ENCODE assay signal across 1 cellular context in the genomic region with DNA sequence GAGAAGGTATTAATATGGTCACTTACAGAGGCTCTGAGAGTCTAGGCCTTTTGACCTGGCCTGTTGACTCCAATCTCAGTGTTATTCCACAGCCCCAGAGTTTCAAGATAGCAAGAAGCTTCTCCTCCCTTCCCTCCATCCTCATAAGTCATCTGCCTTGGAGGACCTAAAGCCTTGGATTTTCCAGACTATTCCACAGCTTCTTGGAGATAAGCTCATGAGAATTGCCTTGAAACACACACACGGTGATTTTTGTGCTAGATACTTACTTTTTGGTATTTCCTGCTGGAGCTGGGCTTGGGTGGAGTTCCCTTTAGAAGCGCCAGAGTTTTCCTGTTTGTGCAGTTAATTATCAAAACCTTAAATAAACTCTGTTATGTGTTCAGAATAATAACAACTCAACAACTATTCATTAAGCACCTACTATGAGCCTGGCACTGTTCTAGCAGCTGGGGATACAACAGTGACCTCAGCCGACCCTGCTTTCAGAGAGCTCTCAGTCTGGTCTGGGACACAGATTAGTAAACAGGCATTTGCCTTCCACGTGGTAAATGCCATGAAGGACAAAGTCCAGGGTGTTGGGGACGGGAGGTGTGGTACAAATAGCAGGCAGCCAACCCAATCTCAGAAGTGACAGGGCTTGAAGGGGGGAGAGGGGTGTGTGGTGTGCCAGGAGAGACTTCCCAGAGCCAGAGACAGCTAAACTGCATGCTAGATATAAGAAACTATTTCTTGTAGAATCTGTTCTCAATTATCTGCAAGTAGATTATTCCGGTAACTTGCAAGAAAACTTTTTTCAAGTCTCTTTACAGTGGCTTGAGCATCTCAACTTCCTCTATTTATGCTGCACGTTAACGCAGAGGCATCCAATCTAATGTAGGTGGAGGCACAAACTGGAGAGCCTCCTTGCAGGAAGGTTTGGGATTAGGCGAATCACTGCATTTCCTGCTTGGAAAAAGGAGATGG.
TF ChIP-seq lines count a peak whose summit lies in the region.

No MANE protein-coding gene starts in this region.

TF ChIP-seq in HepG2, 621 proteins besides CTCF, POLR2A, EP300 and RAD21 (continued from another document and continues in another):
- TF ChIP-seq, protein P1, sequence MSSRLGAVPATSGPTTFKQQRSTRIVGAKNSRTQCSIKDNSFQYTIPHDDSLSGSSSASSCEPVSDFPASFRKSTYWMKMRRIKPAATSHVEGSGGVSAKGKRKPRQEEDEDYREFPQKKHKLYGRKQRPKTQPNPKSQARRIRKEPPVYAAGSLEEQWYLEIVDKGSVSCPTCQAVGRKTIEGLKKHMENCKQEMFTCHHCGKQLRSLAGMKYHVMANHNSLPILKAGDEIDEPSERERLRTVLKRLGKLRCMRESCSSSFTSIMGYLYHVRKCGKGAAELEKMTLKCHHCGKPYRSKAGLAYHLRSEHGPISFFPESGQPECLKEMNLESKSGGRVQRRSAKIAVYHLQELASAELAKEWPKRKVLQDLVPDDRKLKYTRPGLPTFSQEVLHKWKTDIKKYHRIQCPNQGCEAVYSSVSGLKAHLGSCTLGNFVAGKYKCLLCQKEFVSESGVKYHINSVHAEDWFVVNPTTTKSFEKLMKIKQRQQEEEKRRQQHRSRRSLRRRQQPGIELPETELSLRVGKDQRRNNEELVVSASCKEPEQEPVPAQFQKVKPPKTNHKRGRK (CRISPR knock-in tag; IDR thresholded peaks at IDR 0.05): no peak
- TF ChIP-seq CAMTA2 (CRISPR knock-in tag; IDR thresholded peaks at IDR 0.05; ENCODE audit: borderline replicate concordance) (no peak), PHF8 (CRISPR knock-in tag; IDR thresholded peaks at IDR 0.05) (no peak; the same call in 1 of the 2 replicates), PPARG (CRISPR knock-in tag; conservative IDR thresholded peaks at IDR 0.05) (peak; percentile 54), BHLHE40 (IDR thresholded peaks at IDR 0.05; ENCODE audit: low read length) (peak; percentile 47), ONECUT2 (CRISPR knock-in tag; IDR thresholded peaks at IDR 0.05) (no peak), ZNF562 (CRISPR knock-in tag; IDR thresholded peaks at IDR 0.05; ENCODE audit: borderline replicate concordance) (no peak), SP4 (CRISPR knock-in tag; IDR thresholded peaks at IDR 0.05) (no peak), MEIS1 (CRISPR knock-in tag; IDR thresholded peaks at IDR 0.05; ENCODE audit: borderline replicate concordance) (peak; percentile 74; the same call in 1 of the 2 replicates), ZNF383 (CRISPR knock-in tag; IDR thresholded peaks at IDR 0.05; ENCODE audit: borderline replicate concordance) (no peak), SOX5 (CRISPR knock-in tag; IDR thresholded peaks at IDR 0.05; ENCODE audit: borderline replicate concordance) (peak; percentile 84; the same call in 1 of the 2 replicates), SCMH1 (CRISPR knock-in tag; IDR thresholded peaks at IDR 0.05; ENCODE audit: borderline replicate concordance) (no peak), RARA (CRISPR knock-in tag; IDR thresholded peaks at IDR 0.05) (peak; percentile 91), PAWR (CRISPR knock-in tag; IDR thresholded peaks at IDR 0.05; ENCODE audit: borderline replicate concordance) (no peak), ZNF605 (CRISPR knock-in tag; IDR thresholded peaks at IDR 0.05) (peak; percentile 86), RXRA (CRISPR knock-in tag; IDR thresholded peaks at IDR 0.05) (peak; percentile 98), GLI4 (CRISPR knock-in tag; IDR thresholded peaks at IDR 0.05; ENCODE audit: borderline replicate concordance) (no peak), GATA4 (IDR thresholded peaks at IDR 0.05; ENCODE audit: borderline replicate concordance, low read depth) (no peak), PCBP2 (optimal IDR thresholded peaks at IDR 0.05; ENCODE audit: low read depth, low read length, poor library complexity, severe bottlenecking) (no peak), ZNF124 (CRISPR knock-in tag; IDR thresholded peaks at IDR 0.05) (peak; percentile 86; the same call in 1 of the 2 replicates), GABPA (IDR thresholded peaks at IDR 0.05; ENCODE audit: low read depth, low read length) (no peak), GABPA (CRISPR knock-in tag; IDR thresholded peaks at IDR 0.05; ENCODE audit: low read depth) (no peak; the same call in 1 of the 2 replicates), ATF7-NPFF (CRISPR knock-in tag; IDR thresholded peaks at IDR 0.05; ENCODE audit: low read depth) (no peak), IRX3 (CRISPR knock-in tag; IDR thresholded peaks at IDR 0.05; ENCODE audit: borderline replicate concordance, low read depth) (no peak), ERF (CRISPR knock-in tag; IDR thresholded peaks at IDR 0.05) (peak; percentile 80)
- TF ChIP-seq, protein P2, sequence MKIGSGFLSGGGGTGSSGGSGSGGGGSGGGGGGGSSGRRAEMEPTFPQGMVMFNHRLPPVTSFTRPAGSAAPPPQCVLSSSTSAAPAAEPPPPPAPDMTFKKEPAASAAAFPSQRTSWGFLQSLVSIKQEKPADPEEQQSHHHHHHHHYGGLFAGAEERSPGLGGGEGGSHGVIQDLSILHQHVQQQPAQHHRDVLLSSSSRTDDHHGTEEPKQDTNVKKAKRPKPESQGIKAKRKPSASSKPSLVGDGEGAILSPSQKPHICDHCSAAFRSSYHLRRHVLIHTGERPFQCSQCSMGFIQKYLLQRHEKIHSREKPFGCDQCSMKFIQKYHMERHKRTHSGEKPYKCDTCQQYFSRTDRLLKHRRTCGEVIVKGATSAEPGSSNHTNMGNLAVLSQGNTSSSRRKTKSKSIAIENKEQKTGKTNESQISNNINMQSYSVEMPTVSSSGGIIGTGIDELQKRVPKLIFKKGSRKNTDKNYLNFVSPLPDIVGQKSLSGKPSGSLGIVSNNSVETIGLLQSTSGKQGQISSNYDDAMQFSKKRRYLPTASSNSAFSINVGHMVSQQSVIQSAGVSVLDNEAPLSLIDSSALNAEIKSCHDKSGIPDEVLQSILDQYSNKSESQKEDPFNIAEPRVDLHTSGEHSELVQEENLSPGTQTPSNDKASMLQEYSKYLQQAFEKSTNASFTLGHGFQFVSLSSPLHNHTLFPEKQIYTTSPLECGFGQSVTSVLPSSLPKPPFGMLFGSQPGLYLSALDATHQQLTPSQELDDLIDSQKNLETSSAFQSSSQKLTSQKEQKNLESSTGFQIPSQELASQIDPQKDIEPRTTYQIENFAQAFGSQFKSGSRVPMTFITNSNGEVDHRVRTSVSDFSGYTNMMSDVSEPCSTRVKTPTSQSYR (CRISPR knock-in tag; IDR thresholded peaks at IDR 0.05; ENCODE audit: borderline replicate concordance): peak; percentile 70; the same call in 1 of the 2 replicates
- TF ChIP-seq, protein P3, sequence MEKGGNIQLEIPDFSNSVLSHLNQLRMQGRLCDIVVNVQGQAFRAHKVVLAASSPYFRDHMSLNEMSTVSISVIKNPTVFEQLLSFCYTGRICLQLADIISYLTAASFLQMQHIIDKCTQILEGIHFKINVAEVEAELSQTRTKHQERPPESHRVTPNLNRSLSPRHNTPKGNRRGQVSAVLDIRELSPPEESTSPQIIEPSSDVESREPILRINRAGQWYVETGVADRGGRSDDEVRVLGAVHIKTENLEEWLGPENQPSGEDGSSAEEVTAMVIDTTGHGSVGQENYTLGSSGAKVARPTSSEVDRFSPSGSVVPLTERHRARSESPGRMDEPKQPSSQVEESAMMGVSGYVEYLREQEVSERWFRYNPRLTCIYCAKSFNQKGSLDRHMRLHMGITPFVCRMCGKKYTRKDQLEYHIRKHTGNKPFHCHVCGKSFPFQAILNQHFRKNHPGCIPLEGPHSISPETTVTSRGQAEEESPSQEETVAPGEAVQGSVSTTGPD (CRISPR knock-in tag; IDR thresholded peaks at IDR 0.05): no peak
- TF ChIP-seq, protein P4, sequence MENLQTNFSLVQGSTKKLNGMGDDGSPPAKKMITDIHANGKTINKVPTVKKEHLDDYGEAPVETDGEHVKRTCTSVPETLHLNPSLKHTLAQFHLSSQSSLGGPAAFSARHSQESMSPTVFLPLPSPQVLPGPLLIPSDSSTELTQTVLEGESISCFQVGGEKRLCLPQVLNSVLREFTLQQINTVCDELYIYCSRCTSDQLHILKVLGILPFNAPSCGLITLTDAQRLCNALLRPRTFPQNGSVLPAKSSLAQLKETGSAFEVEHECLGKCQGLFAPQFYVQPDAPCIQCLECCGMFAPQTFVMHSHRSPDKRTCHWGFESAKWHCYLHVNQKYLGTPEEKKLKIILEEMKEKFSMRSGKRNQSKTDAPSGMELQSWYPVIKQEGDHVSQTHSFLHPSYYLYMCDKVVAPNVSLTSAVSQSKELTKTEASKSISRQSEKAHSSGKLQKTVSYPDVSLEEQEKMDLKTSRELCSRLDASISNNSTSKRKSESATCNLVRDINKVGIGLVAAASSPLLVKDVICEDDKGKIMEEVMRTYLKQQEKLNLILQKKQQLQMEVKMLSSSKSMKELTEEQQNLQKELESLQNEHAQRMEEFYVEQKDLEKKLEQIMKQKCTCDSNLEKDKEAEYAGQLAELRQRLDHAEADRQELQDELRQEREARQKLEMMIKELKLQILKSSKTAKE (CRISPR knock-in tag; IDR thresholded peaks at IDR 0.05; ENCODE audit: borderline replicate concordance): peak; percentile 93
- TF ChIP-seq, protein P5, sequence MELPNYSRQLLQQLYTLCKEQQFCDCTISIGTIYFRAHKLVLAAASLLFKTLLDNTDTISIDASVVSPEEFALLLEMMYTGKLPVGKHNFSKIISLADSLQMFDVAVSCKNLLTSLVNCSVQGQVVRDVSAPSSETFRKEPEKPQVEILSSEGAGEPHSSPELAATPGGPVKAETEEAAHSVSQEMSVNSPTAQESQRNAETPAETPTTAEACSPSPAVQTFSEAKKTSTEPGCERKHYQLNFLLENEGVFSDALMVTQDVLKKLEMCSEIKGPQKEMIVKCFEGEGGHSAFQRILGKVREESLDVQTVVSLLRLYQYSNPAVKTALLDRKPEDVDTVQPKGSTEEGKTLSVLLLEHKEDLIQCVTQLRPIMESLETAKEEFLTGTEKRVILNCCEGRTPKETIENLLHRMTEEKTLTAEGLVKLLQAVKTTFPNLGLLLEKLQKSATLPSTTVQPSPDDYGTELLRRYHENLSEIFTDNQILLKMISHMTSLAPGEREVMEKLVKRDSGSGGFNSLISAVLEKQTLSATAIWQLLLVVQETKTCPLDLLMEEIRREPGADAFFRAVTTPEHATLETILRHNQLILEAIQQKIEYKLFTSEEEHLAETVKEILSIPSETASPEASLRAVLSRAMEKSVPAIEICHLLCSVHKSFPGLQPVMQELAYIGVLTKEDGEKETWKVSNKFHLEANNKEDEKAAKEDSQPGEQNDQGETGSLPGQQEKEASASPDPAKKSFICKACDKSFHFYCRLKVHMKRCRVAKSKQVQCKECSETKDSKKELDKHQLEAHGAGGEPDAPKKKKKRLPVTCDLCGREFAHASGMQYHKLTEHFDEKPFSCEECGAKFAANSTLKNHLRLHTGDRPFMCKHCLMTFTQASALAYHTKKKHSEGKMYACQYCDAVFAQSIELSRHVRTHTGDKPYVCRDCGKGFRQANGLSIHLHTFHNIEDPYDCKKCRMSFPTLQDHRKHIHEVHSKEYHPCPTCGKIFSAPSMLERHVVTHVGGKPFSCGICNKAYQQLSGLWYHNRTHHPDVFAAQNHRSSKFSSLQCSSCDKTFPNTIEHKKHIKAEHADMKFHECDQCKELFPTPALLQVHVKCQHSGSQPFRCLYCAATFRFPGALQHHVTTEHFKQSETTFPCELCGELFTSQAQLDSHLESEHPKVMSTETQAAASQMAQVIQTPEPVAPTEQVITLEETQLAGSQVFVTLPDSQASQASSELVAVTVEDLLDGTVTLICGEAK (IDR thresholded peaks at IDR 0.05): no peak
- TF ChIP-seq, protein P5 (CRISPR knock-in tag; IDR thresholded peaks at IDR 0.05): no peak
- TF ChIP-seq, protein P6, sequence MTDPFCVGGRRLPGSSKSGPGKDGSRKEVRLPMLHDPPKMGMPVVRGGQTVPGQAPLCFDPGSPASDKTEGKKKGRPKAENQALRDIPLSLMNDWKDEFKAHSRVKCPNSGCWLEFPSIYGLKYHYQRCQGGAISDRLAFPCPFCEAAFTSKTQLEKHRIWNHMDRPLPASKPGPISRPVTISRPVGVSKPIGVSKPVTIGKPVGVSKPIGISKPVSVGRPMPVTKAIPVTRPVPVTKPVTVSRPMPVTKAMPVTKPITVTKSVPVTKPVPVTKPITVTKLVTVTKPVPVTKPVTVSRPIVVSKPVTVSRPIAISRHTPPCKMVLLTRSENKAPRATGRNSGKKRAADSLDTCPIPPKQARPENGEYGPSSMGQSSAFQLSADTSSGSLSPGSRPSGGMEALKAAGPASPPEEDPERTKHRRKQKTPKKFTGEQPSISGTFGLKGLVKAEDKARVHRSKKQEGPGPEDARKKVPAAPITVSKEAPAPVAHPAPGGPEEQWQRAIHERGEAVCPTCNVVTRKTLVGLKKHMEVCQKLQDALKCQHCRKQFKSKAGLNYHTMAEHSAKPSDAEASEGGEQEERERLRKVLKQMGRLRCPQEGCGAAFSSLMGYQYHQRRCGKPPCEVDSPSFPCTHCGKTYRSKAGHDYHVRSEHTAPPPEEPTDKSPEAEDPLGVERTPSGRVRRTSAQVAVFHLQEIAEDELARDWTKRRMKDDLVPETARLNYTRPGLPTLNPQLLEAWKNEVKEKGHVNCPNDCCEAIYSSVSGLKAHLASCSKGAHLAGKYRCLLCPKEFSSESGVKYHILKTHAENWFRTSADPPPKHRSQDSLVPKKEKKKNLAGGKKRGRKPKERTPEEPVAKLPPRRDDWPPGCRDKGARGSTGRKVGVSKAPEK (CRISPR knock-in tag; IDR thresholded peaks at IDR 0.05; ENCODE audit: borderline replicate concordance): no peak
- TF ChIP-seq, protein P7, sequence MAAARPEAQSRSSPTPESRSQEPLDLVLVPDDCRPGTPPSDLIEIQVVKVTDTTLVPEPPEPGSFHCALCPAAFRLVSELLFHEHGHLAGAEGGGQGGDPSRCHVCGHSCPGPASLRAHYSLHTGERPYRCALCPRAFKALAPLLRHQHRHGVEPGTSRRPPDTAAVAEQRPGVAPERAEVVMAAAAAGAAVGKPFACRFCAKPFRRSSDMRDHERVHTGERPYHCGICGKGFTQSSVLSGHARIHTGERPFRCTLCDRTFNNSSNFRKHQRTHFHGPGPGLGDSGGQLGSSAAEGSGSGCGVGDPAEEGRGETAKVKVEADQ (CRISPR knock-in tag; IDR thresholded peaks at IDR 0.05; ENCODE audit: borderline replicate concordance): no peak
